8 cellular contexts compared by ENCODE assay signal in genomic region chr16:11312718-11313492, GRCh38. TPM values are rescaled to one million over a fixed set of nuclear protein-coding genes. Genes with fewer than 3 reads are reported as not detected.
DNase-seq lines count a peak whose midpoint lies in the region; ATAC-seq, FAIRE-seq and TF ChIP-seq lines count a peak whose summit lies in the region.

No MANE protein-coding gene starts in this region.

- H3K27ac Mint-ChIP-seq in T-helper 17 cell, result peak overlapping the region; percentile 85

- H3K36me3 Mint-ChIP-seq in T-helper 17 cell (ENCODE audit: low read depth), result no peaks in the 10 kb centered on the region

- H3K79me2 ChIP-seq in hepatocyte, result no peaks in the 10 kb centered on the region

- H3K4me1 Mint-ChIP-seq in T-helper 17 cell, result peaks cover 15% of the 10 kb centered on the region

- no peaks in the 10 kb centered on the region for H3K9me2 ChIP-seq in hepatocyte (replicated peaks; ENCODE audit: insufficient read depth)

- no peaks in the 10 kb centered on the region for H4K20me1 ChIP-seq in hepatocyte (ENCODE audit: insufficient read depth, poor library complexity, severe bottlenecking)

- no peak for ATAC-seq in T-helper 17 cell
- ATAC-seq in HG02763 (IDR thresholded peaks at IDR 0.05; ENCODE audit: unreplicated experiment), result no peak
- ATAC-seq in GM21737 (IDR thresholded peaks at IDR 0.05; ENCODE audit: unreplicated experiment), result no peak

- no peak for FAIRE-seq in urothelium cell line (lab: Jason Lieb, UNC)

- no peaks in the 10 kb centered on the region for H3K36me3 ChIP-seq in hepatocyte (replicated peaks; ENCODE audit: insufficient read depth, low read depth)

- H3K27me3 Mint-ChIP-seq in T-helper 17 cell, result no peaks in the 10 kb centered on the region

- peaks cover 32% of the 10 kb centered on the region for H3K4me1 ChIP-seq in hepatocyte (ENCODE audit: insufficient read depth)

- TF ChIP-seq CTCF in hepatocyte (IDR thresholded peaks at IDR 0.05; ENCODE audit: poor library complexity), result no peak

- peak overlapping the region; percentile 45 for H3K4me3 Mint-ChIP-seq in T-helper 17 cell

- H2AFZ ChIP-seq in hepatocyte, result no peak overlapping the region

- peak; percentile 26 for DNase-seq in stimulated activated CD4-positive, alpha-beta T cell treated with anti-CD3 and anti-CD28 coated beads, Interleukin-15, amount 100 ng/mL, for 24 hours
- DNase-seq in stimulated activated CD4-positive, alpha-beta T cell treated with anti-CD3 and anti-CD28 coated beads, Interleukin-1b, Interleukin-23, amount 100 ng/mL, for 48 hours, result no peak
- DNase-seq in T-helper 17 cell (no peak), hepatocyte (ENCODE audit: low spot score) (peak; percentile 59), urothelium cell line (ENCODE audit: low spot score) (peak; percentile 57), NCI-H1436 treated with DMSO at 0.1 percent for 48 hours (lab: John Stamatoyannopoulos, UW) (no peak)

- H3K4me3 ChIP-seq in hepatocyte, result no peak overlapping the region

- H3K4me2 ChIP-seq in hepatocyte, result peak overlapping the region; percentile 52

- H3K9me3 ChIP-seq in T-helper 17 cell (ENCODE audit: control insufficient read depth, low read length, poor library complexity, severe bottlenecking) (no peaks in the 10 kb centered on the region), hepatocyte (ENCODE audit: low read depth) (no peaks in the 10 kb centered on the region)

- H3K27me3 ChIP-seq in hepatocyte, result no peaks in the 10 kb centered on the region

- WGBS in hepatocyte (ENCODE audit: low lambda C conversion rate, missing lambda C conversion rate), result 47% methylated on average over 8 of the region's 8 CpGs

- H3K27ac ChIP-seq in hepatocyte, result peak overlapping the region; percentile 59

RNA-seq across cellular contexts. Expression of gene PRM1, which starts 31.8 kb away (rescaled TPM):
- total RNA-seq in T-helper 17 cell, result not detected
- total RNA-seq in hepatocyte, result not detected in 2 replicates
- not detected in 2 replicates for polyA plus RNA-seq in hepatocyte

RNA-seq across cellular contexts. Expression of gene RMI2, which starts 32.4 kb away (rescaled TPM):
- total RNA-seq in T-helper 17 cell (1 to 10 TPM; 1.4 to 2.1 TPM), hepatocyte (6.7 and 9.8 TPM in 2 replicates)
- polyA plus RNA-seq in hepatocyte, result 11.4 and 16.1 TPM in 2 replicates

RNA-seq across cellular contexts. Expression of gene PRM2, which starts 36.6 kb away (rescaled TPM):
- total RNA-seq in T-helper 17 cell (not detected), hepatocyte (not detected in 2 replicates)
- not detected in 2 replicates for polyA plus RNA-seq in hepatocyte

RNA-seq across cellular contexts. Expression of gene PRM3, which starts 39.5 kb away (rescaled TPM):
- not detected for total RNA-seq in T-helper 17 cell
- not detected in 2 replicates for total RNA-seq in hepatocyte
- polyA plus RNA-seq in hepatocyte, result not detected in 2 replicates

RNA-seq across cellular contexts. Expression of gene TNP2, which starts 43.8 kb away (rescaled TPM):
- total RNA-seq in T-helper 17 cell (not detected), hepatocyte (not detected in 2 replicates)
- polyA plus RNA-seq in hepatocyte, result not detected in 2 replicates

Comparison
In these comparisons a context has a peak if more than half of its experiments do, and no peak if none do; other contexts are left out.
1. DNase-seq: peak in stimulated activated CD4-positive, alpha-beta T cell treated with anti-CD3 and anti-CD28 coated beads, Interleukin-15, amount 100 ng/mL, for 24 hours (single experiment), hepatocyte (single experiment) and urothelium cell line (single experiment); none in stimulated activated CD4-positive, alpha-beta T cell treated with anti-CD3 and anti-CD28 coated beads, Interleukin-1b, Interleukin-23, amount 100 ng/mL, for 48 hours (single experiment), T-helper 17 cell (0 of 3) and NCI-H1436 treated with DMSO at 0.1 percent for 48 hours (single experiment).